In the genomic region with DNA sequence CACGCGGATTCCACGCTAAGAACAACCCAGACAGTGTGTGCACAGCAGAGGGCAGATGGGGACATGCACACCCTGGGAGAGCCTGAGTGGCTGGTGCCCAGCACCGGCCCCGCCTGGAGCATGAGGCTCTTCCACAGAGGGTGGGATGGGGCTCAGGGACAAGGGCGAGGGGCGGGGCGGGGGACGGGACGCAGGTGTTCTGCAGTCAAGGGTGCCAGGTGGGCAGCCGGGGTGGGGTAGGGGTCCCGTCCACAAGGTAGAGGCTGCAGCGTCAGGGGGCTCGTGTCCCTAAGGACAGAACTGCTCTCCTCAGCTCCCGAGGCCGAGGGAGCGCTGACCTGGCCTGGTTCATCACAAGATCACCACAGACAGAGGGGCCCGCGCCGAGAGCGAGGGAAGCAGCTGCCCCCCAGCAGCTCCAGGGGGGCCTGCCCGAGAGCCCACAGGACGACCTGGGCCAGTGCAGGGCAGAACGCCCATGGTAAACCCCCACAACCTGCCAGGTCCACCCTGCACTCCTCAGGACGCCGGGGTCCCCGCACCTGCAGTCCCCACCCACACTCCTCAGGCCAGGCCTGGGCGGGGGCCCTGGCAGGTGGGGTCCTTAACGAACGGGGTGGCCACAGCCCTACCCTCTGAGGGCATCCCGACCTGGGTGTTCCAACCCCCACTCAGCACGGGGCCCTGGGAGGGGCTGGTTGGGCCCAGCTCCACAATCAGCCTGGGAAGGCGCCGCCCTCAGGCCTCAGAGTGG, we compare ENCODE assay signal across 31 cellular contexts. TPM values are rescaled to one million over a fixed set of nuclear protein-coding genes. Genes with fewer than 3 reads are reported as not detected.
DNase-seq lines count a peak whose midpoint lies in the region; ATAC-seq and TF ChIP-seq lines count a peak whose summit lies in the region.
"Had no signal": no experiment of that assay in that cellular context is flagged by ENCODE, and none has a peak within 500 bp of the region (broad histone marks: within the 10 kb centered on the region; RNA-seq: fewer than 3 reads in every experiment).

No MANE protein-coding gene starts in this region.

- peaks cover 18 to 36% of the 10 kb centered on the region in 2 donors for H3K36me3 Mint-ChIP-seq in activated T-cell treated with anti-CD3 and anti-CD28 coated beads, Interleukin-2, amount 50 U/mL, for 72 hours (ENCODE audit: insufficient read depth in 2 of 2)
- peaks cover 33 to 56% (median 42%) of the 10 kb centered on the region in 3 donors for H3K36me3 Mint-ChIP-seq in immature natural killer cell
- peaks cover 37% of the 10 kb centered on the region for H3K36me3 Mint-ChIP-seq in progenitor cell of endocrine pancreas (ENCODE audit: insufficient read depth)

- in situ Hi-C loops in Panc1 (cut with HindIII; ENCODE audit: low pct_unique_long_range_greater_than_20kb, low sequenced_read_pairs) = no loop called here

- BruUV-seq in Panc1 (replicated peaks; lab: Mats Ljungman, UMichigan) = no TSS peak

- no peak overlapping the region for H3K27ac Mint-ChIP-seq in activated T-cell treated with anti-CD3 and anti-CD28 coated beads, Interleukin-2, amount 50 U/mL, for 72 hours
- H3K27ac Mint-ChIP-seq in immature natural killer cell = peak overlapping the region; percentile 46 to 98 (median 68)
- H3K27ac Mint-ChIP-seq in progenitor cell of endocrine pancreas = peak overlapping the region; percentile 67
- H3K27ac Mint-ChIP-seq: activated T-helper 1 cell treated with anti-CD3 and anti-CD28 coated beads, Interleukin-12 subunit alpha, Interleukin-12 subunit beta, Interleukin-2, Interleukin-4 antibody, amounts not matched to agents 30 ng/mL and 10 ng/mL and 1 ng/mL, durations not matched to agents 14 hours and 24 hours and 36 hours; mesothelial cell of epicardium; T-helper 1 cell treated with Interleukin-12 subunit alpha and Interleukin-12 subunit beta and Interleukin-4 antibody, amounts not matched to agents 30 μg/mL and 1 μg/mL, for 36 hours had no signal

- peaks cover 24% of the 10 kb centered on the region for H3K4me1 Mint-ChIP-seq in activated T-cell treated with anti-CD3 and anti-CD28 coated beads, Interleukin-2, amount 50 U/mL, for 72 hours (ENCODE audit: low read depth)
- H3K4me1 Mint-ChIP-seq in immature natural killer cell (peaks cover 71 to 75% of the 10 kb centered on the region in 2 donors), progenitor cell of endocrine pancreas (ENCODE audit: low read depth) (no peaks in the 10 kb centered on the region)
- H3K4me1 Mint-ChIP-seq: mesothelial cell of epicardium had no signal

- TF ChIP-seq CTCF in Panc1 (IDR thresholded peaks at IDR 0.05) (no peak), progenitor cell of endocrine pancreas (IDR thresholded peaks at IDR 0.05; ENCODE audit: unreplicated experiment) (no peak)

- intact Hi-C loops in Panc1 (cut with micrococcal nuclease; ENCODE audit: unreplicated experiment) = no loop called here

- no peak overlapping the region for H3K4me3 ChIP-seq in Panc1 (ENCODE audit: low read depth in 2 of 2, low read length in 2 of 2)
- H3K4me3 ChIP-seq: testis had no signal

- H3K4me3 Mint-ChIP-seq in activated T-cell treated with anti-CD3 and anti-CD28 coated beads, Interleukin-2, amount 50 U/mL, for 72 hours = no peak overlapping the region
- H3K4me3 Mint-ChIP-seq in immature natural killer cell (peak overlapping the region in 1 of 5 donors; percentile 2), progenitor cell of endocrine pancreas (ENCODE audit: low read depth) (no peak overlapping the region)
- H3K4me3 Mint-ChIP-seq: activated T-helper 1 cell treated with anti-CD3 and anti-CD28 coated beads, Interleukin-12 subunit alpha, Interleukin-12 subunit beta, Interleukin-2, Interleukin-4 antibody, amounts not matched to agents 30 ng/mL and 10 ng/mL and 1 ng/mL, durations not matched to agents 14 hours and 24 hours and 36 hours; mesothelial cell of epicardium; T-helper 1 cell treated with Interleukin-12 subunit alpha and Interleukin-12 subunit beta and Interleukin-4 antibody, amounts not matched to agents 30 μg/mL and 1 μg/mL, for 36 hours had no signal

- DNase-seq in activated T-cell treated with anti-CD3 and anti-CD28 coated beads, Interleukin-2, amount 50 U/mL, for 72 hours = no peak
- no peak for DNase-seq in activated T-cell treated with anti-CD3 and anti-CD28 coated beads, Interleukin-2, amount 50 U/mL, for 1 hour
- DNase-seq in Panc1 (ENCODE audit: low read depth, low spot score) (no peak), immature natural killer cell (no peak), progenitor cell of endocrine pancreas (ENCODE audit: low spot score, unreplicated experiment) (no peak), NCI-H2081 treated with DMSO at 0.1 percent for 48 hours (lab: John Stamatoyannopoulos, UW) (no peak)
- DNase-seq: 8988T; activated naive CD4-positive, alpha-beta T cell treated with Interleukin-2 at 50 U/mL for 16 hours; amniotic stem cell; brain microvascular endothelial cell; Calu3; CD4-positive, CD25-positive, alpha-beta regulatory T cell; DMS79 treated with DMSO at 0.1 percent for 48 hours; KG1; left ventricle myocardium superior; naive B cell; NCI-H1105; NCI-H187; NCI-H2171 treated with DMSO at 0.1 percent for 48 hours; NCI-H510A treated with DMSO at 0.1 percent for 48 hours; occipital lobe; SK-N-SH; stimulated activated naive CD4-positive, alpha-beta T cell treated with Interleukin-2 at 50 U/mL for 16 hours; testis had no signal

- no peak overlapping the region for H3K27ac ChIP-seq in Panc1 (ENCODE audit: low read length)
- H3K27ac ChIP-seq: brain microvascular endothelial cell, epithelial cell of prostate, testis had no signal

- H3K27me3 Mint-ChIP-seq in activated T-cell treated with anti-CD3 and anti-CD28 coated beads, Interleukin-2, amount 50 U/mL, for 72 hours (ENCODE audit: low read depth) = no peaks in the 10 kb centered on the region
- H3K27me3 Mint-ChIP-seq in immature natural killer cell (ENCODE audit: low read depth in 3 of 3) (peaks cover 3 to 24% (median 16%) of the 10 kb centered on the region in 3 donors), progenitor cell of endocrine pancreas (no peaks in the 10 kb centered on the region)
- H3K27me3 Mint-ChIP-seq: CD4-positive, CD25-positive, alpha-beta regulatory T cell; naive B cell had no signal

- H3K9me3 ChIP-seq in Panc1 (ENCODE audit: control insufficient read depth, insufficient read depth, low read depth, low read length) = no peaks in the 10 kb centered on the region
- H3K9me3 ChIP-seq: SK-N-SH, testis had no signal

- peak; percentile 12 to 21 for ATAC-seq in activated T-cell treated with anti-CD3 and anti-CD28 coated beads, Interleukin-2, amount 50 U/mL, for 72 hours (replicated peaks in 1 of 2)
- ATAC-seq in Panc1 (peak; percentile 37), GM19452 (IDR thresholded peaks at IDR 0.05; ENCODE audit: unreplicated experiment) (no peak), GM21447 (IDR thresholded peaks at IDR 0.05; ENCODE audit: unreplicated experiment) (no peak)
- ATAC-seq: left ventricle myocardium superior had no signal

- no peaks in the 10 kb centered on the region for H3K27me3 ChIP-seq in Panc1 (ENCODE audit: control insufficient read depth, insufficient read depth, low read length)
- H3K27me3 ChIP-seq: brain microvascular endothelial cell, testis had no signal

- H3K36me3 ChIP-seq in Panc1 (ENCODE audit: control insufficient read depth, insufficient read depth, low read length) = no peaks in the 10 kb centered on the region

- POLR2A ChIA-PET in Panc1 (lab: Charles Lee) = no interaction called here

- no peaks in the 10 kb centered on the region for H3K4me1 ChIP-seq in Panc1 (ENCODE audit: control insufficient read depth, insufficient read depth, low read length)

- CTCF ChIA-PET in Panc1 (lab: Charles Lee) = no interaction called here

- no peaks in the 10 kb centered on the region for H3K9me3 Mint-ChIP-seq in activated T-cell treated with anti-CD3 and anti-CD28 coated beads, Interleukin-2, amount 50 U/mL, for 72 hours
- H3K9me3 Mint-ChIP-seq in immature natural killer cell (no peaks in the 10 kb centered on the region), progenitor cell of endocrine pancreas (ENCODE audit: low read depth) (no peaks in the 10 kb centered on the region)
- H3K9me3 Mint-ChIP-seq: activated T-helper 1 cell treated with anti-CD3 and anti-CD28 coated beads, Interleukin-12 subunit alpha, Interleukin-12 subunit beta, Interleukin-2, Interleukin-4 antibody, amounts not matched to agents 30 ng/mL and 10 ng/mL and 1 ng/mL, durations not matched to agents 14 hours and 24 hours and 36 hours; CD4-positive, CD25-positive, alpha-beta regulatory T cell; mesothelial cell of epicardium; naive B cell; T-helper 1 cell treated with Interleukin-12 subunit alpha and Interleukin-12 subunit beta and Interleukin-4 antibody, amounts not matched to agents 30 μg/mL and 1 μg/mL, for 36 hours had no signal

RNA-seq across cellular contexts. Expression of gene CTBP1, which starts 26.7 kb away (rescaled TPM):
- 100 to 1,000 TPM; 182 to 190 TPM for total RNA-seq in activated T-cell treated with anti-CD3 and anti-CD28 coated beads, Interleukin-2, amount 50 U/mL, for 72 hours
- 157 TPM for total RNA-seq in Panc1 (2021; ENCODE audit: unreplicated experiment)
- 337 TPM for polyA plus RNA-seq in Panc1 (2012; ENCODE audit: insufficient read length)
- 100 to 1,000 TPM in 1 of 3 donors, 10 to 100 TPM in 2; 72.1 to 110 (median 77.7) TPM for polyA plus RNA-seq in immature natural killer cell
- total RNA-seq in progenitor cell of endocrine pancreas = 199 and 204 TPM in 2 replicates

RNA-seq across cellular contexts. Expression of gene SPON2, which starts 49.8 kb away (rescaled TPM):
- 1 to 10 TPM; 7.0 to 8.2 TPM for total RNA-seq in activated T-cell treated with anti-CD3 and anti-CD28 coated beads, Interleukin-2, amount 50 U/mL, for 72 hours
- total RNA-seq in Panc1 (2021; ENCODE audit: unreplicated experiment) (1.8 TPM), progenitor cell of endocrine pancreas (1.9 and 2.2 TPM in 2 replicates)
- 2.6 TPM for polyA plus RNA-seq in Panc1 (2012; ENCODE audit: insufficient read length)
- 1,000 to 10,000 TPM in 2 of 3 donors, 100 to 1,000 TPM in 1; 603 to 1,685 (median 1,079) TPM for polyA plus RNA-seq in immature natural killer cell
- total RNA-seq: HT1080 had no signal

Comparison
In these comparisons a context has a peak if more than half of its experiments do, and no peak if none do; other contexts are left out.
1. ATAC-seq: peak in activated T-cell treated with anti-CD3 and anti-CD28 coated beads, Interleukin-2, amount 50 U/mL, for 72 hours (2 of 2) and Panc1 (single experiment); none in GM19452 (single experiment) and GM21447 (single experiment).